In the genomic region with DNA sequence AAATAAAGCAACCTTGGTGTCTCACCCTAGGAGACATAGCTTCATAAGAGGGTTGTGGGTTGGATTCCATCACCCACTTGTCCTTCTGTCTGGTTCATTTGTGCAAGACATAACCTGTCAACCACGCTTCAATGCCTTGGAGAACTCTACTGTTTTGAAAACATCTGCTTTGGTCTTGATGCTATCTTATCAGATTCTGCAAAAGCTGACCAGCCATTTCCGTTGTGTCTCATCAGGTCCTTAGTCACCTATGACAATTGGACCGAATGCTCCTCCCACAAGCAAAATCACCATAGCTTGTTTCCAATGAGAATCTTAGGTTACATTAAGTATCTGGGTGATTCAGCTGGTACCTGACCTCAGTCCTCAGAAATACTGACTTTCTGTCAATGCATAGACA, we compare ENCODE assay signal across 8 cellular contexts. TPM values are rescaled to one million over a fixed set of nuclear protein-coding genes. Genes with fewer than 3 reads are reported as not detected.
DNase-seq lines count a peak whose midpoint lies in the region; ATAC-seq and TF ChIP-seq lines count a peak whose summit lies in the region.

No MANE protein-coding gene starts in this region.

- no peaks in the 10 kb centered on the region for H3K36me3 ChIP-seq in testis (ENCODE audit: low read depth, missing control alignments)

- H3K36me3 Mint-ChIP-seq in activated T-helper 17 cell treated with anti-CD3 and anti-CD28 coated beads, Interleukin-2, amount 50 U/mL, for 72 hours (ENCODE audit: low read depth) = peaks cover 66% of the 10 kb centered on the region
- H3K36me3 Mint-ChIP-seq in mesothelial cell of epicardium (no peaks in the 10 kb centered on the region), endothelial cell (ENCODE audit: low read depth, unreplicated experiment) (no peaks in the 10 kb centered on the region)

- H3K4me1 Mint-ChIP-seq in activated T-helper 17 cell treated with anti-CD3 and anti-CD28 coated beads, Interleukin-2, amount 50 U/mL, for 72 hours = peaks cover 46% of the 10 kb centered on the region
- H3K4me1 Mint-ChIP-seq in mesothelial cell of epicardium (peaks cover 23% of the 10 kb centered on the region), endothelial cell (ENCODE audit: unreplicated experiment) (no peaks in the 10 kb centered on the region)

- no peaks in the 10 kb centered on the region for H3K4me1 ChIP-seq in testis

- H3K27me3 Mint-ChIP-seq in activated T-helper 17 cell treated with anti-CD3 and anti-CD28 coated beads, Interleukin-2, amount 50 U/mL, for 72 hours = no peaks in the 10 kb centered on the region
- H3K27me3 Mint-ChIP-seq in mesothelial cell of epicardium (ENCODE audit: low read depth) (peaks cover 62% of the 10 kb centered on the region), endothelial cell (ENCODE audit: unreplicated experiment) (no peaks in the 10 kb centered on the region)

- no peak overlapping the region for H3K27ac ChIP-seq in testis

- H3K4me3 ChIP-seq in testis = no peak overlapping the region

- ATAC-seq in GM19395 (IDR thresholded peaks at IDR 0.05; ENCODE audit: unreplicated experiment) (peak; percentile 29), HG03469 (IDR thresholded peaks at IDR 0.05; ENCODE audit: unreplicated experiment) (peak; percentile 57)
- ATAC-seq in activated T-helper 17 cell treated with anti-CD3 and anti-CD28 coated beads, Interleukin-2, amount 50 U/mL, for 72 hours (replicated peaks) = peak; percentile 74

- H3K9me3 ChIP-seq in testis = no peaks in the 10 kb centered on the region

- TF ChIP-seq CTCF in mesothelial cell of epicardium (IDR thresholded peaks at IDR 0.05; ENCODE audit: unreplicated experiment) (no peak), endothelial cell (IDR thresholded peaks at IDR 0.05; ENCODE audit: unreplicated experiment) (no peak), testis (IDR thresholded peaks at IDR 0.05) (no peak)

- TF ChIP-seq POLR2A in testis (IDR thresholded peaks at IDR 0.05) = no peak

- H3K9me3 Mint-ChIP-seq in activated T-helper 17 cell treated with anti-CD3 and anti-CD28 coated beads, Interleukin-2, amount 50 U/mL, for 72 hours = no peaks in the 10 kb centered on the region
- peaks cover 5% of the 10 kb centered on the region for H3K9me3 Mint-ChIP-seq in mesothelial cell of epicardium
- H3K9me3 Mint-ChIP-seq in endothelial cell (ENCODE audit: unreplicated experiment) = no peaks in the 10 kb centered on the region

- H3K27ac Mint-ChIP-seq in activated T-helper 17 cell treated with anti-CD3 and anti-CD28 coated beads, Interleukin-2, amount 50 U/mL, for 72 hours = peak overlapping the region; percentile 91
- no peak overlapping the region for H3K27ac Mint-ChIP-seq in mesothelial cell of epicardium
- no peak overlapping the region for H3K27ac Mint-ChIP-seq in endothelial cell (ENCODE audit: unreplicated experiment)

- H3K4me3 Mint-ChIP-seq in activated T-helper 17 cell treated with anti-CD3 and anti-CD28 coated beads, Interleukin-2, amount 50 U/mL, for 72 hours = peak overlapping the region; percentile 73
- H3K4me3 Mint-ChIP-seq in mesothelial cell of epicardium (no peak overlapping the region), endothelial cell (ENCODE audit: unreplicated experiment) (no peak overlapping the region)

- peak; percentile 19 to 61 (median 37) for DNase-seq in stimulated activated CD4-positive, alpha-beta T cell treated with anti-CD3 and anti-CD28 coated beads, TNF-alpha, amount 100 ng/mL, for 24 hours (ENCODE audit: low read depth in 3 of 3)
- DNase-seq in mesothelial cell of epicardium (ENCODE audit: low spot score in 2 of 2, unreplicated experiment in 2 of 2) (no peak), endothelial cell (ENCODE audit: low spot score) (no peak), testis (no peak), ureter (ENCODE audit: low spot score) (no peak)

- intact Hi-C loops in testis (cut with DNase I; ENCODE audit: low total_unique reads) = no loop called here

- 86 to 93% methylated on average over 3 of the region's 3 CpGs for WGBS in testis, 2 donors

- no peaks in the 10 kb centered on the region for H3K27me3 ChIP-seq in testis

RNA-seq across cellular contexts. Expression of gene STAT4, which starts 35.4 kb away (rescaled TPM):
- total RNA-seq in activated T-helper 17 cell treated with anti-CD3 and anti-CD28 coated beads, Interleukin-2, amount 50 U/mL, for 72 hours = 10 to 100 TPM; 38.0 to 51.7 TPM
- total RNA-seq in mesothelial cell of epicardium (1.9 to 2.9 TPM (median 2.4 TPM) in 3 replicates), endothelial cell (ENCODE audit: unreplicated experiment) (1.1 TPM), testis (10 to 100 TPM; 23.0 to 36.4 TPM), ureter (5.3 TPM)
- polyA plus RNA-seq in testis (ENCODE audit: insufficient read depth, low read depth, low replicate concordance) = 59.4 TPM

Comparison
In these comparisons a context has a peak if more than half of its experiments do, and no peak if none do; other contexts are left out.
1. DNase-seq: peak in stimulated activated CD4-positive, alpha-beta T cell treated with anti-CD3 and anti-CD28 coated beads, TNF-alpha, amount 100 ng/mL, for 24 hours (3 of 3); none in mesothelial cell of epicardium (0 of 2), endothelial cell (single experiment), testis (single experiment) and ureter (single experiment).
2. Peak in every context shown above with its lines, with median percentiles within 50 percentile points of each other: ATAC-seq.